Comparison of ENCODE assay signal across 8 cellular contexts in genomic region chr3:27108322-27108721, GRCh38.
"Had no signal": no experiment of that assay in that cellular context is flagged by ENCODE, and none has a peak within 500 bp of the region (broad histone marks: within the 10 kb centered on the region; RNA-seq: fewer than 3 reads in every experiment).

No MANE protein-coding gene starts in this region.

- H3K4me3 ChIP-seq: GM23248, HAP-1 had no signal

- DNase-seq: GM23248, GOT3, H7, H9, HCEC 1CT, HFFc6 had no signal

- H3K36me3 ChIP-seq: HAP-1 had no signal

- H3K9me3 Mint-ChIP-seq: H9, HFFc6 had no signal

- ATAC-seq: HCT116 had no signal

- H3K4me3 Mint-ChIP-seq: H9, HFFc6 had no signal

- H3K27ac ChIP-seq: GM23248 had no signal

- H3K27ac Mint-ChIP-seq: HFFc6 had no signal

- H3K9ac ChIP-seq: GM23248 had no signal

- H2AFZ ChIP-seq: GM23248 had no signal

- H3K9me3 ChIP-seq: HAP-1 had no signal
